ENCODE assay signal across 1 cellular context in the genomic region with DNA sequence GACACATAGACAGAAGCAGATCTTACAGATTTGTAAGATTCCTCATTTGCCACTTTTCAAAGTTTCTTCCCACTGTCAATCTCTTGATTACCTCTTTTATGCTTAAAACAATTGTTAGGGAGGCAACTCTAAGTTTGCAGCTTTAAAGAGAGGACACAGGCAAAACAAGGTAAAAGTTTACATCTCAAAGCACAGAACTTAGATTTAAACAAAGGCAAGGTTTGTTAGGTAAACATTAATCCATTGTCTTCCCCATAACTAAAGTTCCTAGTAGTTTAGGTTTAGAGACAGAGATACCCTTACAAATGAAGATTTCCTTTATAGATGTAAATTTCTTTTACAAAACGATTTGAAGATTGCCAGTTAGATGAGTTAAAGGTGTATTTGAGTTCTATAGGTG.
A peak's percentile ranks its signal among the peaks of the same experiment; 100 is the strongest.
TF ChIP-seq lines count a peak whose summit lies in the region.

No MANE protein-coding gene starts in this region.

TF ChIP-seq in H1, 55 proteins besides CTCF, POLR2A, EP300 and RAD21:
- TF ChIP-seq, protein P1, sequence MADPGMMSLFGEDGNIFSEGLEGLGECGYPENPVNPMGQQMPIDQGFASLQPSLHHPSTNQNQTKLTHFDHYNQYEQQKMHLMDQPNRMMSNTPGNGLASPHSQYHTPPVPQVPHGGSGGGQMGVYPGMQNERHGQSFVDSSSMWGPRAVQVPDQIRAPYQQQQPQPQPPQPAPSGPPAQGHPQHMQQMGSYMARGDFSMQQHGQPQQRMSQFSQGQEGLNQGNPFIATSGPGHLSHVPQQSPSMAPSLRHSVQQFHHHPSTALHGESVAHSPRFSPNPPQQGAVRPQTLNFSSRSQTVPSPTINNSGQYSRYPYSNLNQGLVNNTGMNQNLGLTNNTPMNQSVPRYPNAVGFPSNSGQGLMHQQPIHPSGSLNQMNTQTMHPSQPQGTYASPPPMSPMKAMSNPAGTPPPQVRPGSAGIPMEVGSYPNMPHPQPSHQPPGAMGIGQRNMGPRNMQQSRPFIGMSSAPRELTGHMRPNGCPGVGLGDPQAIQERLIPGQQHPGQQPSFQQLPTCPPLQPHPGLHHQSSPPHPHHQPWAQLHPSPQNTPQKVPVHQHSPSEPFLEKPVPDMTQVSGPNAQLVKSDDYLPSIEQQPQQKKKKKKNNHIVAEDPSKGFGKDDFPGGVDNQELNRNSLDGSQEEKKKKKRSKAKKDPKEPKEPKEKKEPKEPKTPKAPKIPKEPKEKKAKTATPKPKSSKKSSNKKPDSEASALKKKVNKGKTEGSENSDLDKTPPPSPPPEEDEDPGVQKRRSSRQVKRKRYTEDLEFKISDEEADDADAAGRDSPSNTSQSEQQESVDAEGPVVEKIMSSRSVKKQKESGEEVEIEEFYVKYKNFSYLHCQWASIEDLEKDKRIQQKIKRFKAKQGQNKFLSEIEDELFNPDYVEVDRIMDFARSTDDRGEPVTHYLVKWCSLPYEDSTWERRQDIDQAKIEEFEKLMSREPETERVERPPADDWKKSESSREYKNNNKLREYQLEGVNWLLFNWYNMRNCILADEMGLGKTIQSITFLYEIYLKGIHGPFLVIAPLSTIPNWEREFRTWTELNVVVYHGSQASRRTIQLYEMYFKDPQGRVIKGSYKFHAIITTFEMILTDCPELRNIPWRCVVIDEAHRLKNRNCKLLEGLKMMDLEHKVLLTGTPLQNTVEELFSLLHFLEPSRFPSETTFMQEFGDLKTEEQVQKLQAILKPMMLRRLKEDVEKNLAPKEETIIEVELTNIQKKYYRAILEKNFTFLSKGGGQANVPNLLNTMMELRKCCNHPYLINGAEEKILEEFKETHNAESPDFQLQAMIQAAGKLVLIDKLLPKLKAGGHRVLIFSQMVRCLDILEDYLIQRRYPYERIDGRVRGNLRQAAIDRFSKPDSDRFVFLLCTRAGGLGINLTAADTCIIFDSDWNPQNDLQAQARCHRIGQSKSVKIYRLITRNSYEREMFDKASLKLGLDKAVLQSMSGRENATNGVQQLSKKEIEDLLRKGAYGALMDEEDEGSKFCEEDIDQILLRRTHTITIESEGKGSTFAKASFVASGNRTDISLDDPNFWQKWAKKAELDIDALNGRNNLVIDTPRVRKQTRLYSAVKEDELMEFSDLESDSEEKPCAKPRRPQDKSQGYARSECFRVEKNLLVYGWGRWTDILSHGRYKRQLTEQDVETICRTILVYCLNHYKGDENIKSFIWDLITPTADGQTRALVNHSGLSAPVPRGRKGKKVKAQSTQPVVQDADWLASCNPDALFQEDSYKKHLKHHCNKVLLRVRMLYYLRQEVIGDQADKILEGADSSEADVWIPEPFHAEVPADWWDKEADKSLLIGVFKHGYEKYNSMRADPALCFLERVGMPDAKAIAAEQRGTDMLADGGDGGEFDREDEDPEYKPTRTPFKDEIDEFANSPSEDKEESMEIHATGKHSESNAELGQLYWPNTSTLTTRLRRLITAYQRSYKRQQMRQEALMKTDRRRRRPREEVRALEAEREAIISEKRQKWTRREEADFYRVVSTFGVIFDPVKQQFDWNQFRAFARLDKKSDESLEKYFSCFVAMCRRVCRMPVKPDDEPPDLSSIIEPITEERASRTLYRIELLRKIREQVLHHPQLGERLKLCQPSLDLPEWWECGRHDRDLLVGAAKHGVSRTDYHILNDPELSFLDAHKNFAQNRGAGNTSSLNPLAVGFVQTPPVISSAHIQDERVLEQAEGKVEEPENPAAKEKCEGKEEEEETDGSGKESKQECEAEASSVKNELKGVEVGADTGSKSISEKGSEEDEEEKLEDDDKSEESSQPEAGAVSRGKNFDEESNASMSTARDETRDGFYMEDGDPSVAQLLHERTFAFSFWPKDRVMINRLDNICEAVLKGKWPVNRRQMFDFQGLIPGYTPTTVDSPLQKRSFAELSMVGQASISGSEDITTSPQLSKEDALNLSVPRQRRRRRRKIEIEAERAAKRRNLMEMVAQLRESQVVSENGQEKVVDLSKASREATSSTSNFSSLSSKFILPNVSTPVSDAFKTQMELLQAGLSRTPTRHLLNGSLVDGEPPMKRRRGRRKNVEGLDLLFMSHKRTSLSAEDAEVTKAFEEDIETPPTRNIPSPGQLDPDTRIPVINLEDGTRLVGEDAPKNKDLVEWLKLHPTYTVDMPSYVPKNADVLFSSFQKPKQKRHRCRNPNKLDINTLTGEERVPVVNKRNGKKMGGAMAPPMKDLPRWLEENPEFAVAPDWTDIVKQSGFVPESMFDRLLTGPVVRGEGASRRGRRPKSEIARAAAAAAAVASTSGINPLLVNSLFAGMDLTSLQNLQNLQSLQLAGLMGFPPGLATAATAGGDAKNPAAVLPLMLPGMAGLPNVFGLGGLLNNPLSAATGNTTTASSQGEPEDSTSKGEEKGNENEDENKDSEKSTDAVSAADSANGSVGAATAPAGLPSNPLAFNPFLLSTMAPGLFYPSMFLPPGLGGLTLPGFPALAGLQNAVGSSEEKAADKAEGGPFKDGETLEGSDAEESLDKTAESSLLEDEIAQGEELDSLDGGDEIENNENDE (IDR thresholded peaks at IDR 0.05; ENCODE audit: insufficient replicate concordance, low read length): peak; percentile 83
- no peak for TF ChIP-seq TEAD4 (IDR thresholded peaks at IDR 0.05; ENCODE audit: low read depth, low read length)
- 0 out of 2 replicates have a peak, but pooled peaks have one; percentile 20 for TF ChIP-seq TCF12 (IDR thresholded peaks at IDR 0.05; ENCODE audit: low read depth, low read length)
- TF ChIP-seq NANOG (IDR thresholded peaks at IDR 0.05; ENCODE audit: insufficient read depth, low read depth, low read length, poor library complexity, severe bottlenecking): peak; percentile 70
- 0 out of 2 replicates have a peak, but pooled peaks have one; percentile 6 for TF ChIP-seq EGR1 (IDR thresholded peaks at IDR 0.05; ENCODE audit: borderline replicate concordance, low read depth, low read length)
- TF ChIP-seq, protein P2, sequence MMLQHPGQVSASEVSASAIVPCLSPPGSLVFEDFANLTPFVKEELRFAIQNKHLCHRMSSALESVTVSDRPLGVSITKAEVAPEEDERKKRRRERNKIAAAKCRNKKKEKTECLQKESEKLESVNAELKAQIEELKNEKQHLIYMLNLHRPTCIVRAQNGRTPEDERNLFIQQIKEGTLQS (IDR thresholded peaks at IDR 0.05; ENCODE audit: insufficient read depth, low read depth, low read length): no peak
